In genomic region chr11:11442791-11443190, GRCh38 we compare ENCODE assay signal across 15 cellular contexts.
"Had no signal": no experiment of that assay in that cellular context is flagged by ENCODE, and none has a peak within 500 bp of the region (broad histone marks: within the 10 kb centered on the region; RNA-seq: fewer than 3 reads in every experiment).

No MANE protein-coding gene starts in this region.

- H3K36me3 Mint-ChIP-seq: activated naive CD4-positive, alpha-beta T cell treated with anti-CD3 and anti-CD28 coated beads, Interleukin-2, amount 50 U/mL, for 72 hours; memory B cell; natural killer cell treated with Interleukin-12 subunit alpha and Interleukin-12 subunit beta and Interleukin-15 and Interleukin-18, amount 100 ng/mL, for 72 hours had no signal

- H3K27me3 ChIP-seq: ascending aorta, right lobe of liver, suprapubic skin, upper lobe of left lung had no signal

- H3K4me1 ChIP-seq: suprapubic skin had no signal

- DNase-seq: activated T-cell treated with anti-CD3 and anti-CD28 coated beads, Interleukin-2, amount 50 U/mL, for 24 hours; effector CD4-positive, alpha-beta T cell; foreskin fibroblast; right lobe of liver; stimulated activated CD4-positive, alpha-beta T cell treated with anti-CD3 and anti-CD28 coated beads, Interleukin-1b, Interleukin-23, amount 100 ng/mL, for 48 hours; stimulated activated naive CD8-positive, alpha-beta T cell treated with anti-CD3 and anti-CD28 coated beads, Interleukin-15, amount 100 ng/mL, for 72 hours; T-helper 9 cell; upper lobe of left lung had no signal

- H3K27ac Mint-ChIP-seq: activated naive CD4-positive, alpha-beta T cell treated with anti-CD3 and anti-CD28 coated beads, Interleukin-2, amount 50 U/mL, for 72 hours; activated T-cell treated with anti-CD3 and anti-CD28 coated beads, Interleukin-2, amount 50 U/mL, for 24 hours; activated T-helper 17 cell treated with anti-CD3 and anti-CD28 coated beads, Interleukin-2, amount 50 U/mL, for 72 hours; memory B cell; natural killer cell treated with Interleukin-12 subunit alpha and Interleukin-12 subunit beta and Interleukin-15 and Interleukin-18, amount 100 ng/mL, for 72 hours; stimulated activated naive CD8-positive, alpha-beta T cell treated with anti-CD3 and anti-CD28 coated beads, Interleukin-15, amount 100 ng/mL, for 72 hours had no signal

- H3K4me1 Mint-ChIP-seq: activated T-helper 17 cell treated with anti-CD3 and anti-CD28 coated beads, Interleukin-2, amount 50 U/mL, for 72 hours; memory B cell had no signal

- H3K27ac ChIP-seq: right lobe of liver, skin epidermis, suprapubic skin had no signal

- H3K27me3 Mint-ChIP-seq: activated T-cell treated with anti-CD3 and anti-CD28 coated beads, Interleukin-2, amount 50 U/mL, for 24 hours had no signal

- H3K36me3 ChIP-seq: ascending aorta, right lobe of liver, suprapubic skin had no signal

- ATAC-seq: activated naive CD4-positive, alpha-beta T cell treated with anti-CD3 and anti-CD28 coated beads, Interleukin-2, amount 50 U/mL, for 72 hours; activated T-helper 17 cell treated with anti-CD3 and anti-CD28 coated beads, Interleukin-2, amount 50 U/mL, for 72 hours; natural killer cell treated with Interleukin-12 subunit alpha and Interleukin-12 subunit beta and Interleukin-15 and Interleukin-18, amount 100 ng/mL, for 72 hours; stimulated activated naive CD8-positive, alpha-beta T cell treated with anti-CD3 and anti-CD28 coated beads, Interleukin-15, amount 100 ng/mL, for 72 hours had no signal

- H3K4me3 ChIP-seq: ascending aorta, right lobe of liver, skin epidermis, suprapubic skin, upper lobe of left lung had no signal

- H3K9me3 Mint-ChIP-seq: activated naive CD4-positive, alpha-beta T cell treated with anti-CD3 and anti-CD28 coated beads, Interleukin-2, amount 50 U/mL, for 72 hours; activated T-cell treated with anti-CD3 and anti-CD28 coated beads, Interleukin-2, amount 50 U/mL, for 24 hours; activated T-helper 17 cell treated with anti-CD3 and anti-CD28 coated beads, Interleukin-2, amount 50 U/mL, for 72 hours; natural killer cell treated with Interleukin-12 subunit alpha and Interleukin-12 subunit beta and Interleukin-15 and Interleukin-18, amount 100 ng/mL, for 72 hours; stimulated activated naive CD8-positive, alpha-beta T cell treated with anti-CD3 and anti-CD28 coated beads, Interleukin-15, amount 100 ng/mL, for 72 hours had no signal

- H3K9me3 ChIP-seq: ascending aorta, right lobe of liver, suprapubic skin, upper lobe of left lung had no signal

- H3K4me3 Mint-ChIP-seq: activated T-cell treated with anti-CD3 and anti-CD28 coated beads, Interleukin-2, amount 50 U/mL, for 24 hours; activated T-helper 17 cell treated with anti-CD3 and anti-CD28 coated beads, Interleukin-2, amount 50 U/mL, for 72 hours; memory B cell; natural killer cell treated with Interleukin-12 subunit alpha and Interleukin-12 subunit beta and Interleukin-15 and Interleukin-18, amount 100 ng/mL, for 72 hours; stimulated activated naive CD8-positive, alpha-beta T cell treated with anti-CD3 and anti-CD28 coated beads, Interleukin-15, amount 100 ng/mL, for 72 hours had no signal
